Comparison of ENCODE assay signal across 8 cellular contexts in genomic region chr22:46803031-46803880, GRCh38. TPM values are rescaled to one million over a fixed set of nuclear protein-coding genes. Genes with fewer than 3 reads are reported as not detected.
A peak's percentile ranks its signal among the peaks of the same experiment; 100 is the strongest.
DNase-seq lines count a peak whose midpoint lies in the region; ATAC-seq and TF ChIP-seq lines count a peak whose summit lies in the region.

No MANE protein-coding gene starts in this region.

- H3K18ac ChIP-seq in mesendoderm (ENCODE audit: low read length): no peak overlapping the region

- H2AK5ac ChIP-seq in mesendoderm (ENCODE audit: low read length): no peak overlapping the region

- intact Hi-C loops in activated CD4-positive, alpha-beta T cell treated with anti-CD3 and anti-CD28 coated beads, Interleukin-2, amount 10 ng/mL, durations not matched to agents 24 days and 14 days (cut with micrococcal nuclease): loop anchor here (1.0 to 2.0 kb wide), 2 partner anchors 40 to 64 kb away; partner anchors contain the start of gene TBC1D22A

- DNase-seq in GM06990 (ENCODE audit: extremely low read depth, insufficient read length) (peak; percentile 72), LNCaP clone FGC (ENCODE audit: low read depth) (no peak), chondrocyte (ENCODE audit: low spot score) (no peak), mesendoderm (peak; percentile 72), epidermal melanocyte (ENCODE audit: insufficient read length, low spot score) (no peak)
- DNase-seq in activated CD4-positive, alpha-beta T cell treated with anti-CD3 and anti-CD28 coated beads, Interleukin-2, amount 10 ng/mL, durations not matched to agents 24 days and 14 days: peak; percentile 90
- DNase-seq in stimulated activated effector memory CD8-positive, alpha-beta T cell treated with anti-CD3 and anti-CD28 coated beads, Interleukin-12 subunit alpha, Interleukin-12 subunit beta, amount 100 ng/mL, for 72 hours (ENCODE audit: low spot score in 2 of 2): peak; percentile 56 to 77

- peaks cover 32% of the 10 kb centered on the region for H3K4me1 Mint-ChIP-seq in activated CD4-positive, alpha-beta T cell treated with anti-CD3 and anti-CD28 coated beads, Interleukin-2, amount 10 ng/mL, durations not matched to agents 24 days and 14 days
- peaks cover 36% of the 10 kb centered on the region for H3K4me1 Mint-ChIP-seq in chondrocyte (ENCODE audit: low read depth)
- H3K4me1 Mint-ChIP-seq in stimulated activated effector memory CD8-positive, alpha-beta T cell treated with anti-CD3 and anti-CD28 coated beads, Interleukin-12 subunit alpha, Interleukin-12 subunit beta, amount 100 ng/mL, for 72 hours: peaks cover 60% of the 10 kb centered on the region

- no peak overlapping the region for H2BK15ac ChIP-seq in mesendoderm (replicated peaks; ENCODE audit: low read depth)

- H3K4me3 Mint-ChIP-seq in activated CD4-positive, alpha-beta T cell treated with anti-CD3 and anti-CD28 coated beads, Interleukin-2, amount 10 ng/mL, durations not matched to agents 24 days and 14 days: no peak overlapping the region
- no peak overlapping the region for H3K4me3 Mint-ChIP-seq in chondrocyte (ENCODE audit: unreplicated experiment)
- no peak overlapping the region for H3K4me3 Mint-ChIP-seq in stimulated activated effector memory CD8-positive, alpha-beta T cell treated with anti-CD3 and anti-CD28 coated beads, Interleukin-12 subunit alpha, Interleukin-12 subunit beta, amount 100 ng/mL, for 72 hours

- H3K9ac ChIP-seq in mesendoderm (ENCODE audit: low read length): peak overlapping the region; percentile 54

- no peak overlapping the region for H3K27ac ChIP-seq in mesendoderm (ENCODE audit: low read depth, low read length)

- H3K4me3 ChIP-seq in GM06990 (replicated peaks; ENCODE audit: low read depth, low read length): no peak overlapping the region
- H3K4me3 ChIP-seq in LNCaP clone FGC (ENCODE audit: low read depth, low read length): no peak overlapping the region
- no peak overlapping the region for H3K4me3 ChIP-seq in mesendoderm (ENCODE audit: low read length)

- no peaks in the 10 kb centered on the region for H3K27me3 ChIP-seq in GM06990 (replicated peaks; ENCODE audit: control insufficient read depth, insufficient read depth, low read length)
- no peaks in the 10 kb centered on the region for H3K27me3 ChIP-seq in mesendoderm (ENCODE audit: insufficient read depth, low read length, poor library complexity)

- no peaks in the 10 kb centered on the region for H3K9me3 Mint-ChIP-seq in activated CD4-positive, alpha-beta T cell treated with anti-CD3 and anti-CD28 coated beads, Interleukin-2, amount 10 ng/mL, durations not matched to agents 24 days and 14 days
- no peaks in the 10 kb centered on the region for H3K9me3 Mint-ChIP-seq in chondrocyte (ENCODE audit: low read depth)
- no peaks in the 10 kb centered on the region for H3K9me3 Mint-ChIP-seq in stimulated activated effector memory CD8-positive, alpha-beta T cell treated with anti-CD3 and anti-CD28 coated beads, Interleukin-12 subunit alpha, Interleukin-12 subunit beta, amount 100 ng/mL, for 72 hours

- no peak overlapping the region for H4K8ac ChIP-seq in mesendoderm (ENCODE audit: low read depth, low read length)

- no CpG with 5 or more reads among the region's 28 CpGs for WGBS in mesendoderm (ENCODE audit: extremely low coverage, insufficient coverage, low lambda C conversion rate)

- no peak overlapping the region for H3K23ac ChIP-seq in mesendoderm (ENCODE audit: low read length)

- no peaks in the 10 kb centered on the region for H3K4me1 ChIP-seq in mesendoderm (ENCODE audit: control insufficient read depth, low read depth, low read length)

- H3K36me3 ChIP-seq in GM06990 (ENCODE audit: control insufficient read depth, insufficient read depth, low read length) (peaks cover 38% of the 10 kb centered on the region), mesendoderm (ENCODE audit: control insufficient read depth, insufficient read depth, low read length) (no peaks in the 10 kb centered on the region)

- no peak overlapping the region for H2BK5ac ChIP-seq in mesendoderm (ENCODE audit: low read length)

- peak; percentile 74 for ATAC-seq in stimulated activated effector memory CD8-positive, alpha-beta T cell treated with anti-CD3 and anti-CD28 coated beads, Interleukin-12 subunit alpha, Interleukin-12 subunit beta, amount 100 ng/mL, for 72 hours
- ATAC-seq in GM18907 (IDR thresholded peaks at IDR 0.05; ENCODE audit: unreplicated experiment): no peak

- H3K4ac ChIP-seq in mesendoderm (ENCODE audit: low read depth, low read length): no peak overlapping the region

- H2BK120ac ChIP-seq in mesendoderm (ENCODE audit: low read depth, low read length): no peak overlapping the region

- peaks cover 58% of the 10 kb centered on the region for H3K36me3 Mint-ChIP-seq in activated CD4-positive, alpha-beta T cell treated with anti-CD3 and anti-CD28 coated beads, Interleukin-2, amount 10 ng/mL, durations not matched to agents 24 days and 14 days (ENCODE audit: low read depth)
- H3K36me3 Mint-ChIP-seq in chondrocyte (ENCODE audit: low read depth): peaks cover 11% of the 10 kb centered on the region
- H3K36me3 Mint-ChIP-seq in stimulated activated effector memory CD8-positive, alpha-beta T cell treated with anti-CD3 and anti-CD28 coated beads, Interleukin-12 subunit alpha, Interleukin-12 subunit beta, amount 100 ng/mL, for 72 hours: peaks cover 94% of the 10 kb centered on the region

- no peak overlapping the region for H4K5ac ChIP-seq in mesendoderm (ENCODE audit: low read length)

- no peaks in the 10 kb centered on the region for H3K79me2 ChIP-seq in mesendoderm (ENCODE audit: control insufficient read depth, insufficient read depth, low read length)

- peak overlapping the region; percentile 58 for H3K56ac ChIP-seq in mesendoderm (ENCODE audit: low read length)

- H3K79me1 ChIP-seq in mesendoderm (ENCODE audit: low read length): peaks cover 11% of the 10 kb centered on the region

- peak overlapping the region; percentile 15 for H3K4me2 ChIP-seq in mesendoderm (ENCODE audit: low read length)

- H3K27me3 Mint-ChIP-seq in activated CD4-positive, alpha-beta T cell treated with anti-CD3 and anti-CD28 coated beads, Interleukin-2, amount 10 ng/mL, durations not matched to agents 24 days and 14 days: no peaks in the 10 kb centered on the region
- H3K27me3 Mint-ChIP-seq in chondrocyte (ENCODE audit: low read depth): no peaks in the 10 kb centered on the region

- TF ChIP-seq CTCF in GM06990 (IDR thresholded peaks at IDR 0.05; ENCODE audit: insufficient read depth, low read length, poor library complexity, severe bottlenecking): peak; percentile 98
- peak; percentile 90 for TF ChIP-seq CTCF in LNCaP clone FGC (IDR thresholded peaks at IDR 0.05; ENCODE audit: control insufficient read depth, extremely low read depth, insufficient read depth)
- peak; percentile 86 for TF ChIP-seq CTCF in chondrocyte (IDR thresholded peaks at IDR 0.05)

- no peak overlapping the region for H3K27ac Mint-ChIP-seq in activated CD4-positive, alpha-beta T cell treated with anti-CD3 and anti-CD28 coated beads, Interleukin-2, amount 10 ng/mL, durations not matched to agents 24 days and 14 days
- no peak overlapping the region for H3K27ac Mint-ChIP-seq in chondrocyte (ENCODE audit: unreplicated experiment)
- H3K27ac Mint-ChIP-seq in stimulated activated effector memory CD8-positive, alpha-beta T cell treated with anti-CD3 and anti-CD28 coated beads, Interleukin-12 subunit alpha, Interleukin-12 subunit beta, amount 100 ng/mL, for 72 hours: no peak overlapping the region

RNA-seq across cellular contexts. Expression of gene TBC1D22A, which starts 40.8 kb away (rescaled TPM):
- total RNA-seq in activated CD4-positive, alpha-beta T cell treated with anti-CD3 and anti-CD28 coated beads, Interleukin-2, amount 10 ng/mL, durations not matched to agents 24 days and 14 days: 39.2 and 41.0 TPM in 2 replicates
- 18.9 to 21.1 TPM (median 18.9 TPM) in 3 replicates for total RNA-seq in chondrocyte
- polyA plus RNA-seq in mesendoderm (2013, experiment 1 of 2): 11.9 TPM
- 11.3 TPM for polyA plus RNA-seq in mesendoderm (2013, experiment 2 of 2)

Comparison
In these comparisons a context has a peak if more than half of its experiments do, and no peak if none do; other contexts are left out.
1. DNase-seq: peak in GM06990 (single experiment), activated CD4-positive, alpha-beta T cell treated with anti-CD3 and anti-CD28 coated beads, Interleukin-2, amount 10 ng/mL, durations not matched to agents 24 days and 14 days (single experiment), mesendoderm (single experiment) and stimulated activated effector memory CD8-positive, alpha-beta T cell treated with anti-CD3 and anti-CD28 coated beads, Interleukin-12 subunit alpha, Interleukin-12 subunit beta, amount 100 ng/mL, for 72 hours (2 of 2); none in LNCaP clone FGC (single experiment), chondrocyte (single experiment) and epidermal melanocyte (single experiment).
2. Peak in every context shown above with its lines, with median percentiles within 50 percentile points of each other: CTCF ChIP-seq.